ENCODE assay signal across 1 cellular context in the genomic region with DNA sequence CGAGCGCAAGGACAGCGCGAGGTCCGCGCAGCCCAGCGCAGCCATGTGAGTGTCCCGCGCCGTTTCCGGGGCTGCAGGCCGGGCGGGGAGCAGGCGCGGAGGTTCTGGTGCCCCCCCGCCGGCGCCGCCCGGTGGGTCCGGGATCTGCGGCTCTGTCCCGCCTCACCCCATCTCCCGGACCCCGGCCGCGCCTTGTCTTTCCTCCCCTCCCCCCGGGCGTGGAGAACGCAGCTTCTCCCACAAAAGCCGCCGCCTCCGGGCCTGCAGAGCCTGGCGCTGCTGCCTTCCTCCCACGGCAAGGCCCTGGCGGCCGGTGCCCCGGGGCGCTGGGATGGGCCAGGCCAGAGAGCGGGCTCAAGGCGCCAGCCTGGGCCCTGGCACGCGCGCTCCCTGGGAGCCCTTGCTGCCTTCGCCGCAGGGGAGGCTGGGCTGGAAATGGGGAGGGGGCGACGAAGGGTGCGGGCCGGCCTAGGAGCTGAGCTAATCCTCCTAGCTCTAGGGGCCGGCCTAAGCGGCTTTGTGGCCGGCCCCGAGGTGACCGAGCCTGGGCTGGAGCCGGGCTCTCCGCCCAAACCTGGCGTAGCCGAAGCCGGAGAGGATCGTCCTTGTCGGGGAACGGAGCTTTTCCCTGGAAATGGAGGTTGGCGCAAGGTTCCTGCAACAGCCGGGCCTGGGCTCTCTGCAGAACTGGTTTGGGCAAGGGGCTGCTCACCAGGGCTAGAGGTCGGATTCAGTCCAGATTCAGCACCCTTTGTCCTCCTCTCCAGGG.
TF ChIP-seq lines count a peak whose summit lies in the region.

No MANE protein-coding gene starts in this region.

TF ChIP-seq in K562, 482 proteins besides CTCF, POLR2A, EP300 and RAD21 (continued from another document):
- TF ChIP-seq, protein P1, sequence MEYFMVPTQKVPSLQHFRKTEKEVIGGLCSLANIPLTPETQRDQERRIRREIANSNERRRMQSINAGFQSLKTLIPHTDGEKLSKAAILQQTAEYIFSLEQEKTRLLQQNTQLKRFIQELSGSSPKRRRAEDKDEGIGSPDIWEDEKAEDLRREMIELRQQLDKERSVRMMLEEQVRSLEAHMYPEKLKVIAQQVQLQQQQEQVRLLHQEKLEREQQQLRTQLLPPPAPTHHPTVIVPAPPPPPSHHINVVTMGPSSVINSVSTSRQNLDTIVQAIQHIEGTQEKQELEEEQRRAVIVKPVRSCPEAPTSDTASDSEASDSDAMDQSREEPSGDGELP (CRISPR knock-in tag; IDR thresholded peaks at IDR 0.05; ENCODE audit: borderline replicate concordance): peak; percentile 4; the same call in 1 of the 2 replicates
- TF ChIP-seq PPARD (CRISPR knock-in tag; IDR thresholded peaks at IDR 0.05): no peak
- TF ChIP-seq KHSRP (IDR thresholded peaks at IDR 0.05): no peak
- no peak for TF ChIP-seq ZNF197 (CRISPR knock-in tag; IDR thresholded peaks at IDR 0.05; ENCODE audit: low read depth)
- TF ChIP-seq ATF7 (IDR thresholded peaks at IDR 0.05): 0 out of 2 replicates have a peak, but pooled peaks have one; percentile 21
- 0 out of 2 replicates have a peak, but pooled peaks have one; percentile 24 for TF ChIP-seq NR3C1 (CRISPR knock-in tag; IDR thresholded peaks at IDR 0.05)
- peak; percentile 41 for TF ChIP-seq PHF20 (IDR thresholded peaks at IDR 0.05; ENCODE audit: partially characterized antibody)
- no peak for TF ChIP-seq ZNF77 (CRISPR knock-in tag; IDR thresholded peaks at IDR 0.05)
- TF ChIP-seq HIVEP1 (CRISPR knock-in tag; IDR thresholded peaks at IDR 0.05): no peak
- no peak for TF ChIP-seq CEBPG (CRISPR knock-in tag; IDR thresholded peaks at IDR 0.05)
- no peak for TF ChIP-seq CEBPG (tag; conservative IDR thresholded peaks at IDR 0.05 in 1 of 2, IDR thresholded peaks at IDR 0.05 in 1 of 2)
- TF ChIP-seq PTRF (tag; IDR thresholded peaks at IDR 0.05): no peak
- TF ChIP-seq, protein P2, sequence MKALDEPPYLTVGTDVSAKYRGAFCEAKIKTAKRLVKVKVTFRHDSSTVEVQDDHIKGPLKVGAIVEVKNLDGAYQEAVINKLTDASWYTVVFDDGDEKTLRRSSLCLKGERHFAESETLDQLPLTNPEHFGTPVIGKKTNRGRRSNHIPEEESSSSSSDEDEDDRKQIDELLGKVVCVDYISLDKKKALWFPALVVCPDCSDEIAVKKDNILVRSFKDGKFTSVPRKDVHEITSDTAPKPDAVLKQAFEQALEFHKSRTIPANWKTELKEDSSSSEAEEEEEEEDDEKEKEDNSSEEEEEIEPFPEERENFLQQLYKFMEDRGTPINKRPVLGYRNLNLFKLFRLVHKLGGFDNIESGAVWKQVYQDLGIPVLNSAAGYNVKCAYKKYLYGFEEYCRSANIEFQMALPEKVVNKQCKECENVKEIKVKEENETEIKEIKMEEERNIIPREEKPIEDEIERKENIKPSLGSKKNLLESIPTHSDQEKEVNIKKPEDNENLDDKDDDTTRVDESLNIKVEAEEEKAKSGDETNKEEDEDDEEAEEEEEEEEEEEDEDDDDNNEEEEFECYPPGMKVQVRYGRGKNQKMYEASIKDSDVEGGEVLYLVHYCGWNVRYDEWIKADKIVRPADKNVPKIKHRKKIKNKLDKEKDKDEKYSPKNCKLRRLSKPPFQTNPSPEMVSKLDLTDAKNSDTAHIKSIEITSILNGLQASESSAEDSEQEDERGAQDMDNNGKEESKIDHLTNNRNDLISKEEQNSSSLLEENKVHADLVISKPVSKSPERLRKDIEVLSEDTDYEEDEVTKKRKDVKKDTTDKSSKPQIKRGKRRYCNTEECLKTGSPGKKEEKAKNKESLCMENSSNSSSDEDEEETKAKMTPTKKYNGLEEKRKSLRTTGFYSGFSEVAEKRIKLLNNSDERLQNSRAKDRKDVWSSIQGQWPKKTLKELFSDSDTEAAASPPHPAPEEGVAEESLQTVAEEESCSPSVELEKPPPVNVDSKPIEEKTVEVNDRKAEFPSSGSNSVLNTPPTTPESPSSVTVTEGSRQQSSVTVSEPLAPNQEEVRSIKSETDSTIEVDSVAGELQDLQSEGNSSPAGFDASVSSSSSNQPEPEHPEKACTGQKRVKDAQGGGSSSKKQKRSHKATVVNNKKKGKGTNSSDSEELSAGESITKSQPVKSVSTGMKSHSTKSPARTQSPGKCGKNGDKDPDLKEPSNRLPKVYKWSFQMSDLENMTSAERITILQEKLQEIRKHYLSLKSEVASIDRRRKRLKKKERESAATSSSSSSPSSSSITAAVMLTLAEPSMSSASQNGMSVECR (CRISPR knock-in tag; IDR thresholded peaks at IDR 0.05): peak; percentile 80; the same call in 1 of the 2 replicates
- no peak for TF ChIP-seq ZNF165 (CRISPR knock-in tag; IDR thresholded peaks at IDR 0.05; ENCODE audit: borderline replicate concordance)
- peak in 1 of 2 experiments; percentile 61; a peak in 2 of 4 replicates for TF ChIP-seq MAZ (CRISPR knock-in tag; conservative IDR thresholded peaks at IDR 0.05 in 1 of 2, IDR thresholded peaks at IDR 0.05 in 1 of 2)
- no peak for TF ChIP-seq ZNF766 (CRISPR knock-in tag; conservative IDR thresholded peaks at IDR 0.05)
- no peak for TF ChIP-seq GABPB1 (CRISPR knock-in tag; IDR thresholded peaks at IDR 0.05)
- TF ChIP-seq MYC (IDR thresholded peaks at IDR 0.05; ENCODE audit: low read depth, low read length): 0 out of 2 replicates have a peak, but pooled peaks have one; percentile 14
- no peak for TF ChIP-seq MYC (CRISPR knock-in tag; IDR thresholded peaks at IDR 0.05; ENCODE audit: borderline replicate concordance, low read depth)
- TF ChIP-seq KDM4B (IDR thresholded peaks at IDR 0.05; ENCODE audit: borderline replicate concordance in 2 of 2, low read depth in 1 of 2): 0 out of 4 replicates have a peak, but pooled peaks of 1 of the 2 experiments have one; percentile 7
- no peak for TF ChIP-seq ZNF57 (CRISPR knock-in tag; IDR thresholded peaks at IDR 0.05)
- TF ChIP-seq TEAD1 (CRISPR knock-in tag; IDR thresholded peaks at IDR 0.05): no peak
- TF ChIP-seq, protein P3, sequence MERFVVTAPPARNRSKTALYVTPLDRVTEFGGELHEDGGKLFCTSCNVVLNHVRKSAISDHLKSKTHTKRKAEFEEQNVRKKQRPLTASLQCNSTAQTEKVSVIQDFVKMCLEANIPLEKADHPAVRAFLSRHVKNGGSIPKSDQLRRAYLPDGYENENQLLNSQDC (CRISPR knock-in tag; IDR thresholded peaks at IDR 0.05): no peak
- TF ChIP-seq, protein P4, sequence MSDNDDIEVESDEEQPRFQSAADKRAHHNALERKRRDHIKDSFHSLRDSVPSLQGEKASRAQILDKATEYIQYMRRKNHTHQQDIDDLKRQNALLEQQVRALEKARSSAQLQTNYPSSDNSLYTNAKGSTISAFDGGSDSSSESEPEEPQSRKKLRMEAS (CRISPR knock-in tag; IDR thresholded peaks at IDR 0.05): peak; percentile 12
- no peak for TF ChIP-seq PML (IDR thresholded peaks at IDR 0.05; ENCODE audit: low read length)
- TF ChIP-seq YY1 (IDR thresholded peaks at IDR 0.05; ENCODE audit: borderline replicate concordance in 1 of 3, control insufficient read depth in 1 of 3, extremely low read depth in 1 of 3, insufficient read depth in 3 of 3, insufficient read length in 1 of 3, insufficient replicate concordance in 2 of 3, low read depth in 1 of 3, low read length in 2 of 3): peak in 1 of 3 experiments; percentile 37
- TF ChIP-seq TCFL5 (CRISPR knock-in tag; conservative IDR thresholded peaks at IDR 0.05): no peak
- TF ChIP-seq, protein P5, sequence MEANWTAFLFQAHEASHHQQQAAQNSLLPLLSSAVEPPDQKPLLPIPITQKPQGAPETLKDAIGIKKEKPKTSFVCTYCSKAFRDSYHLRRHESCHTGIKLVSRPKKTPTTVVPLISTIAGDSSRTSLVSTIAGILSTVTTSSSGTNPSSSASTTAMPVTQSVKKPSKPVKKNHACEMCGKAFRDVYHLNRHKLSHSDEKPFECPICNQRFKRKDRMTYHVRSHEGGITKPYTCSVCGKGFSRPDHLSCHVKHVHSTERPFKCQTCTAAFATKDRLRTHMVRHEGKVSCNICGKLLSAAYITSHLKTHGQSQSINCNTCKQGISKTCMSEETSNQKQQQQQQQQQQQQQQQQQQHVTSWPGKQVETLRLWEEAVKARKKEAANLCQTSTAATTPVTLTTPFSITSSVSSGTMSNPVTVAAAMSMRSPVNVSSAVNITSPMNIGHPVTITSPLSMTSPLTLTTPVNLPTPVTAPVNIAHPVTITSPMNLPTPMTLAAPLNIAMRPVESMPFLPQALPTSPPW (CRISPR knock-in tag; IDR thresholded peaks at IDR 0.05): peak; percentile 70
- TF ChIP-seq FOXK2 (conservative IDR thresholded peaks at IDR 0.05 in 1 of 2, IDR thresholded peaks at IDR 0.05 in 1 of 2; ENCODE audit: low read depth in 2 of 2): no peak
- TF ChIP-seq ZNF75A (CRISPR knock-in tag; IDR thresholded peaks at IDR 0.05): peak; percentile 69; the same call in 1 of the 2 replicates
- peak; percentile 72 for TF ChIP-seq L3MBTL2 (IDR thresholded peaks at IDR 0.05)
- peak; percentile 30; the same call in 1 of the 2 replicates for TF ChIP-seq ZBTB1 (CRISPR knock-in tag; IDR thresholded peaks at IDR 0.05; ENCODE audit: borderline replicate concordance, low read depth)
- TF ChIP-seq RBM15 (IDR thresholded peaks at IDR 0.05; ENCODE audit: insufficient read depth, low read length): no peak
- peak; percentile 67 for TF ChIP-seq SMAD4 (CRISPR knock-in tag; conservative IDR thresholded peaks at IDR 0.05)
- TF ChIP-seq, protein P6, sequence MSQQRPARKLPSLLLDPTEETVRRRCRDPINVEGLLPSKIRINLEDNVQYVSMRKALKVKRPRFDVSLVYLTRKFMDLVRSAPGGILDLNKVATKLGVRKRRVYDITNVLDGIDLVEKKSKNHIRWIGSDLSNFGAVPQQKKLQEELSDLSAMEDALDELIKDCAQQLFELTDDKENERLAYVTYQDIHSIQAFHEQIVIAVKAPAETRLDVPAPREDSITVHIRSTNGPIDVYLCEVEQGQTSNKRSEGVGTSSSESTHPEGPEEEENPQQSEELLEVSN (IDR thresholded peaks at IDR 0.05; ENCODE audit: borderline replicate concordance in 1 of 2, extremely low read depth in 1 of 2, insufficient read depth in 1 of 2, insufficient read length in 1 of 2, low read depth in 1 of 2, low read length in 1 of 2, poor library complexity in 1 of 2, severe bottlenecking in 1 of 2): peak; percentile 56 to 66
